1 cellular context compared by ENCODE assay signal in genomic region chrX:47658684-47659515, GRCh38.
TF ChIP-seq lines count a peak whose summit lies in the region.

A gene with protein sequence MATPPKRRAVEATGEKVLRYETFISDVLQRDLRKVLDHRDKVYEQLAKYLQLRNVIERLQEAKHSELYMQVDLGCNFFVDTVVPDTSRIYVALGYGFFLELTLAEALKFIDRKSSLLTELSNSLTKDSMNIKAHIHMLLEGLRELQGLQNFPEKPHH (minus strand): TSS chrX:47659180. CDS start chrX:47658927, 253 bp downstream.

TF ChIP-seq in K562, 482 proteins besides CTCF, POLR2A, EP300 and RAD21 (continued from another document and continues in another):
- no peak for TF ChIP-seq ZNF609 (CRISPR knock-in tag; IDR thresholded peaks at IDR 0.05; ENCODE audit: borderline replicate concordance)
- TF ChIP-seq PBX2 (CRISPR knock-in tag; IDR thresholded peaks at IDR 0.05; ENCODE audit: low read depth): no peak; the same call in 1 of the 2 replicates
- peak; percentile 89 for TF ChIP-seq PBX2 (tag; conservative IDR thresholded peaks at IDR 0.05; ENCODE audit: low read depth)
- no peak for TF ChIP-seq TFAM (CRISPR knock-in tag; conservative IDR thresholded peaks at IDR 0.05)
- TF ChIP-seq HLTF (IDR thresholded peaks at IDR 0.05): no peak
- TF ChIP-seq, protein P1, sequence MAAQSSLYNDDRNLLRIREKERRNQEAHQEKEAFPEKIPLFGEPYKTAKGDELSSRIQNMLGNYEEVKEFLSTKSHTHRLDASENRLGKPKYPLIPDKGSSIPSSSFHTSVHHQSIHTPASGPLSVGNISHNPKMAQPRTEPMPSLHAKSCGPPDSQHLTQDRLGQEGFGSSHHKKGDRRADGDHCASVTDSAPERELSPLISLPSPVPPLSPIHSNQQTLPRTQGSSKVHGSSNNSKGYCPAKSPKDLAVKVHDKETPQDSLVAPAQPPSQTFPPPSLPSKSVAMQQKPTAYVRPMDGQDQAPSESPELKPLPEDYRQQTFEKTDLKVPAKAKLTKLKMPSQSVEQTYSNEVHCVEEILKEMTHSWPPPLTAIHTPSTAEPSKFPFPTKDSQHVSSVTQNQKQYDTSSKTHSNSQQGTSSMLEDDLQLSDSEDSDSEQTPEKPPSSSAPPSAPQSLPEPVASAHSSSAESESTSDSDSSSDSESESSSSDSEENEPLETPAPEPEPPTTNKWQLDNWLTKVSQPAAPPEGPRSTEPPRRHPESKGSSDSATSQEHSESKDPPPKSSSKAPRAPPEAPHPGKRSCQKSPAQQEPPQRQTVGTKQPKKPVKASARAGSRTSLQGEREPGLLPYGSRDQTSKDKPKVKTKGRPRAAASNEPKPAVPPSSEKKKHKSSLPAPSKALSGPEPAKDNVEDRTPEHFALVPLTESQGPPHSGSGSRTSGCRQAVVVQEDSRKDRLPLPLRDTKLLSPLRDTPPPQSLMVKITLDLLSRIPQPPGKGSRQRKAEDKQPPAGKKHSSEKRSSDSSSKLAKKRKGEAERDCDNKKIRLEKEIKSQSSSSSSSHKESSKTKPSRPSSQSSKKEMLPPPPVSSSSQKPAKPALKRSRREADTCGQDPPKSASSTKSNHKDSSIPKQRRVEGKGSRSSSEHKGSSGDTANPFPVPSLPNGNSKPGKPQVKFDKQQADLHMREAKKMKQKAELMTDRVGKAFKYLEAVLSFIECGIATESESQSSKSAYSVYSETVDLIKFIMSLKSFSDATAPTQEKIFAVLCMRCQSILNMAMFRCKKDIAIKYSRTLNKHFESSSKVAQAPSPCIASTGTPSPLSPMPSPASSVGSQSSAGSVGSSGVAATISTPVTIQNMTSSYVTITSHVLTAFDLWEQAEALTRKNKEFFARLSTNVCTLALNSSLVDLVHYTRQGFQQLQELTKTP (IDR thresholded peaks at IDR 0.05; ENCODE audit: low read depth in 1 of 2, partially characterized antibody in 2 of 2): peak in 1 of 2 experiments; percentile 70
- TF ChIP-seq NR2C1 (IDR thresholded peaks at IDR 0.05): peak; percentile 54; the same call in 1 of the 2 replicates
- TF ChIP-seq NR2C1 (tag; IDR thresholded peaks at IDR 0.05): peak; percentile 34; the same call in 1 of the 2 replicates
- peak in 1 of 3 experiments; percentile 55; a peak in 1 of 6 replicates for TF ChIP-seq ZBTB11 (CRISPR knock-in tag; IDR thresholded peaks at IDR 0.05)
- TF ChIP-seq, protein P2, sequence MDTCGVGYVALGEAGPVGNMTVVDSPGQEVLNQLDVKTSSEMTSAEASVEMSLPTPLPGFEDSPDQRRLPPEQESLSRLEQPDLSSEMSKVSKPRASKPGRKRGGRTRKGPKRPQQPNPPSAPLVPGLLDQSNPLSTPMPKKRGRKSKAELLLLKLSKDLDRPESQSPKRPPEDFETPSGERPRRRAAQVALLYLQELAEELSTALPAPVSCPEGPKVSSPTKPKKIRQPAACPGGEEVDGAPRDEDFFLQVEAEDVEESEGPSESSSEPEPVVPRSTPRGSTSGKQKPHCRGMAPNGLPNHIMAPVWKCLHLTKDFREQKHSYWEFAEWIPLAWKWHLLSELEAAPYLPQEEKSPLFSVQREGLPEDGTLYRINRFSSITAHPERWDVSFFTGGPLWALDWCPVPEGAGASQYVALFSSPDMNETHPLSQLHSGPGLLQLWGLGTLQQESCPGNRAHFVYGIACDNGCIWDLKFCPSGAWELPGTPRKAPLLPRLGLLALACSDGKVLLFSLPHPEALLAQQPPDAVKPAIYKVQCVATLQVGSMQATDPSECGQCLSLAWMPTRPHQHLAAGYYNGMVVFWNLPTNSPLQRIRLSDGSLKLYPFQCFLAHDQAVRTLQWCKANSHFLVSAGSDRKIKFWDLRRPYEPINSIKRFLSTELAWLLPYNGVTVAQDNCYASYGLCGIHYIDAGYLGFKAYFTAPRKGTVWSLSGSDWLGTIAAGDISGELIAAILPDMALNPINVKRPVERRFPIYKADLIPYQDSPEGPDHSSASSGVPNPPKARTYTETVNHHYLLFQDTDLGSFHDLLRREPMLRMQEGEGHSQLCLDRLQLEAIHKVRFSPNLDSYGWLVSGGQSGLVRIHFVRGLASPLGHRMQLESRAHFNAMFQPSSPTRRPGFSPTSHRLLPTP (IDR thresholded peaks at IDR 0.05; ENCODE audit: borderline replicate concordance, extremely low read depth, insufficient read length): no peak
- TF ChIP-seq ZNF592 (IDR thresholded peaks at IDR 0.05): peak; percentile 82
- peak; percentile 59 for TF ChIP-seq NFYB (IDR thresholded peaks at IDR 0.05; ENCODE audit: extremely low read depth, insufficient read length)
- no peak for TF ChIP-seq FIP1L1 (IDR thresholded peaks at IDR 0.05; ENCODE audit: low read depth, low read length, poor library complexity, severe bottlenecking)
- TF ChIP-seq MTA2 (IDR thresholded peaks at IDR 0.05; ENCODE audit: low read depth): no peak
- 0 out of 2 replicates have a peak, but pooled peaks have one; percentile 26 for TF ChIP-seq NFATC3 (IDR thresholded peaks at IDR 0.05)
- TF ChIP-seq TAF7 (tag; IDR thresholded peaks at IDR 0.05): peak; percentile 81; the same call in 1 of the 2 replicates
- TF ChIP-seq POLR2AphosphoS5 (IDR thresholded peaks at IDR 0.05; ENCODE audit: control insufficient read depth, insufficient read depth, low read depth, low read length): peak; percentile 63
- peak in 1 of 2 experiments; percentile 54; a peak in 1 of 4 replicates for TF ChIP-seq NONO (IDR thresholded peaks at IDR 0.05; ENCODE audit: low read depth in 2 of 2, low read length in 1 of 2)
- TF ChIP-seq JUND (IDR thresholded peaks at IDR 0.05; ENCODE audit: borderline replicate concordance, low read depth, low read length): 0 out of 2 replicates have a peak, but pooled peaks have one; percentile 33
- TF ChIP-seq JUND (tag; IDR thresholded peaks at IDR 0.05; ENCODE audit: borderline replicate concordance, low read depth, low read length): no peak; the same call in 1 of the 3 replicates
- TF ChIP-seq, protein P3, sequence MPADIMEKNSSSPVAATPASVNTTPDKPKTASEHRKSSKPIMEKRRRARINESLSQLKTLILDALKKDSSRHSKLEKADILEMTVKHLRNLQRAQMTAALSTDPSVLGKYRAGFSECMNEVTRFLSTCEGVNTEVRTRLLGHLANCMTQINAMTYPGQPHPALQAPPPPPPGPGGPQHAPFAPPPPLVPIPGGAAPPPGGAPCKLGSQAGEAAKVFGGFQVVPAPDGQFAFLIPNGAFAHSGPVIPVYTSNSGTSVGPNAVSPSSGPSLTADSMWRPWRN (IDR thresholded peaks at IDR 0.05; ENCODE audit: low read depth): no peak
- no peak for TF ChIP-seq MCM7 (IDR thresholded peaks at IDR 0.05)
- 0 out of 2 replicates have a peak, but pooled peaks have one; percentile 45 for TF ChIP-seq SMAD4 (CRISPR knock-in tag; conservative IDR thresholded peaks at IDR 0.05)
- no peak for TF ChIP-seq HMGN3 (IDR thresholded peaks at IDR 0.05; ENCODE audit: borderline replicate concordance, extremely low read depth, insufficient read length, low read depth, low read length)
- TF ChIP-seq TBL1XR1 (IDR thresholded peaks at IDR 0.05; ENCODE audit: low read length in 2 of 2): peak in 1 of 2 experiments; percentile 45; a peak in 1 of 4 replicates
- 0 out of 2 replicates have a peak, but pooled peaks have one; percentile 4 for TF ChIP-seq JUN (IDR thresholded peaks at IDR 0.05; ENCODE audit: borderline replicate concordance, low read depth, low read length)
- no peak for TF ChIP-seq JUN (CRISPR knock-in tag; IDR thresholded peaks at IDR 0.05; ENCODE audit: borderline replicate concordance)
